ENCODE assay signal across 1 cellular context in genomic region chr18:61957801-61958516, GRCh38.
TF ChIP-seq lines count a peak whose summit lies in the region.

No MANE protein-coding gene starts in this region.

TF ChIP-seq in GM23338, 12 proteins besides CTCF, POLR2A, EP300 and RAD21:
- TF ChIP-seq, protein P1, sequence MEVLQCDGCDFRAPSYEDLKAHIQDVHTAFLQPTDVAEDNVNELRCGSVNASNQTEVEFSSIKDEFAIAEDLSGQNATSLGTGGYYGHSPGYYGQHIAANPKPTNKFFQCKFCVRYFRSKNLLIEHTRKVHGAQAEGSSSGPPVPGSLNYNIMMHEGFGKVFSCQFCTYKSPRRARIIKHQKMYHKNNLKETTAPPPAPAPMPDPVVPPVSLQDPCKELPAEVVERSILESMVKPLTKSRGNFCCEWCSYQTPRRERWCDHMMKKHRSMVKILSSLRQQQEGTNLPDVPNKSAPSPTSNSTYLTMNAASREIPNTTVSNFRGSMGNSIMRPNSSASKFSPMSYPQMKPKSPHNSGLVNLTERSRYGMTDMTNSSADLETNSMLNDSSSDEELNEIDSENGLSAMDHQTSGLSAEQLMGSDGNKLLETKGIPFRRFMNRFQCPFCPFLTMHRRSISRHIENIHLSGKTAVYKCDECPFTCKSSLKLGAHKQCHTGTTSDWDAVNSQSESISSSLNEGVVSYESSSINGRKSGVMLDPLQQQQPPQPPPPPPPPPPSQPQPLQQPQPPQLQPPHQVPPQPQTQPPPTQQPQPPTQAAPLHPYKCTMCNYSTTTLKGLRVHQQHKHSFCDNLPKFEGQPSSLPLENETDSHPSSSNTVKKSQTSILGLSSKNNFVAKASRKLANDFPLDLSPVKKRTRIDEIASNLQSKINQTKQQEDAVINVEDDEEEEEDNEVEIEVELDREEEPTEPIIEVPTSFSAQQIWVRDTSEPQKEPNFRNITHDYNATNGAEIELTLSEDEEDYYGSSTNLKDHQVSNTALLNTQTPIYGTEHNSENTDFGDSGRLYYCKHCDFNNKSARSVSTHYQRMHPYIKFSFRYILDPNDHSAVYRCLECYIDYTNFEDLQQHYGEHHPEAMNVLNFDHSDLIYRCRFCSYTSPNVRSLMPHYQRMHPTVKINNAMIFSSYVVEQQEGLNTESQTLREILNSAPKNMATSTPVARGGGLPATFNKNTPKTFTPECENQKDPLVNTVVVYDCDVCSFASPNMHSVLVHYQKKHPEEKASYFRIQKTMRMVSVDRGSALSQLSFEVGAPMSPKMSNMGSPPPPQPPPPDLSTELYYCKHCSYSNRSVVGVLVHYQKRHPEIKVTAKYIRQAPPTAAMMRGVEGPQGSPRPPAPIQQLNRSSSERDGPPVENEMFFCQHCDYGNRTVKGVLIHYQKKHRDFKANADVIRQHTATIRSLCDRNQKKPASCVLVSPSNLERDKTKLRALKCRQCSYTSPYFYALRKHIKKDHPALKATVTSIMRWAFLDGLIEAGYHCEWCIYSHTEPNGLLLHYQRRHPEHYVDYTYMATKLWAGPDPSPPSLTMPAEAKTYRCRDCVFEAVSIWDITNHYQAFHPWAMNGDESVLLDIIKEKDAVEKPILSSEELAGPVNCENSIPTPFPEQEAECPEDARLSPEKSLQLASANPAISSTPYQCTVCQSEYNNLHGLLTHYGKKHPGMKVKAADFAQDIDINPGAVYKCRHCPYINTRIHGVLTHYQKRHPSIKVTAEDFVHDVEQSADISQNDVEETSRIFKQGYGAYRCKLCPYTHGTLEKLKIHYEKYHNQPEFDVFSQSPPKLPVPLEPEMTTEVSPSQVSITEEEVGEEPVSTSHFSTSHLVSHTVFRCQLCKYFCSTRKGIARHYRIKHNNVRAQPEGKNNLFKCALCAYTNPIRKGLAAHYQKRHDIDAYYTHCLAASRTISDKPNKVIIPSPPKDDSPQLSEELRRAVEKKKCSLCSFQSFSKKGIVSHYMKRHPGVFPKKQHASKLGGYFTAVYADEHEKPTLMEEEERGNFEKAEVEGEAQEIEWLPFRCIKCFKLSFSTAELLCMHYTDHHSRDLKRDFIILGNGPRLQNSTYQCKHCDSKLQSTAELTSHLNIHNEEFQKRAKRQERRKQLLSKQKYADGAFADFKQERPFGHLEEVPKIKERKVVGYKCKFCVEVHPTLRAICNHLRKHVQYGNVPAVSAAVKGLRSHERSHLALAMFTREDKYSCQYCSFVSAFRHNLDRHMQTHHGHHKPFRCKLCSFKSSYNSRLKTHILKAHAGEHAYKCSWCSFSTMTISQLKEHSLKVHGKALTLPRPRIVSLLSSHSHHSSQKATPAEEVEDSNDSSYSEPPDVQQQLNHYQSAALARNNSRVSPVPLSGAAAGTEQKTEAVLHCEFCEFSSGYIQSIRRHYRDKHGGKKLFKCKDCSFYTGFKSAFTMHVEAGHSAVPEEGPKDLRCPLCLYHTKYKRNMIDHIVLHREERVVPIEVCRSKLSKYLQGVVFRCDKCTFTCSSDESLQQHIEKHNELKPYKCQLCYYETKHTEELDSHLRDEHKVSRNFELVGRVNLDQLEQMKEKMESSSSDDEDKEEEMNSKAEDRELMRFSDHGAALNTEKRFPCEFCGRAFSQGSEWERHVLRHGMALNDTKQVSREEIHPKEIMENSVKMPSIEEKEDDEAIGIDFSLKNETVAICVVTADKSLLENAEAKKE (CRISPR knock-in tag; IDR thresholded peaks at IDR 0.05), result no peak
- TF ChIP-seq ZNF114 (CRISPR knock-in tag; IDR thresholded peaks at IDR 0.05) (no peak), EZH2phosphoT487 (IDR thresholded peaks at IDR 0.05; ENCODE audit: unreplicated experiment) (no peak), NANOG (IDR thresholded peaks at IDR 0.05; ENCODE audit: borderline replicate concordance) (no peak), CREB1 (CRISPR knock-in tag; IDR thresholded peaks at IDR 0.05; ENCODE audit: low read depth) (no peak), EZH2 (IDR thresholded peaks at IDR 0.05; ENCODE audit: low read depth, unreplicated experiment) (no peak), POLR2AphosphoS5 (IDR thresholded peaks at IDR 0.05; ENCODE audit: low read depth) (no peak)
